8 cellular contexts compared by ENCODE assay signal in the genomic region with DNA sequence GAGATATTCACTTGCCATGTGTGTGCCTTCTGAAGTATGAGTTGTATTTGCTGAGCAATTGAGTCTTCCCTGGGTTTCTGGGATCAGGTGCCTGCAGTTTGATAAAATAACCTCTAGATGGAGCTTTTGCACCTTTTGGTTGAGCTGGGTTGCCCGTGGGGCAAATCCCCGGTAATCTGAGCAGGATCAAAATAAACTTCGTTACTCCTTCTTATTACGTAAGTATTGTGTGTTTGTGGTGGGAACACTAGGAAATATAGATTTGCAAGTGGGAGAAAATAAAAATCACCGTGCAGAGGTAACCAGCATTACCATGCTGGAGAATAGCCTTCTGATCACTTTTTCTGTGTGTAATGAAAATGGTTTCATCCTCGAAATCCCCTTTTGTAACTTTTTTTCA.
DNase-seq lines count a peak whose midpoint lies in the region; ATAC-seq, FAIRE-seq and TF ChIP-seq lines count a peak whose summit lies in the region.

No MANE protein-coding gene starts in this region.

- H3K79me2 ChIP-seq in OCI-LY7 (ENCODE audit: insufficient read depth, low read depth, low read length) = no peaks in the 10 kb centered on the region

- intact Hi-C loops in OCI-LY7 (cut with micrococcal nuclease; ENCODE audit: unreplicated experiment) = no loop called here

- no peaks in the 10 kb centered on the region for H4K20me1 ChIP-seq in OCI-LY7 (ENCODE audit: insufficient read depth, low read length)

- CTCF ChIA-PET in AG04450 (lab: Charles Lee) (interaction anchor here (0.6 to 0.8 kb wide), 2 partner anchors 198 to 558 kb away, joined by 3 read pairs; no protein-coding TSS in a partner anchor), OCI-LY7 (lab: Charles Lee; ENCODE audit: unreplicated experiment) (no interaction called here)

- no peaks in the 10 kb centered on the region for H3K36me3 ChIP-seq in OCI-LY7 (ENCODE audit: insufficient read depth, low read length)

- no peaks in the 10 kb centered on the region for H3K4me1 ChIP-seq in OCI-LY7 (ENCODE audit: insufficient read depth, low read length, poor library complexity, severe bottlenecking)

- H3K9me2 ChIP-seq in OCI-LY7 (ENCODE audit: insufficient read depth, low read length) = no peaks in the 10 kb centered on the region

- H3K27me3 ChIP-seq in AG04450 (ENCODE audit: control insufficient read depth, insufficient read depth, low read length) = no peaks in the 10 kb centered on the region

- no TSS peak for BruUV-seq in OCI-LY7 (replicated peaks; lab: Mats Ljungman, UMichigan)

- ATAC-seq in HG03565 (IDR thresholded peaks at IDR 0.05; ENCODE audit: unreplicated experiment) = no peak

- FAIRE-seq in GM19239 (lab: Jason Lieb, UNC) (no peak), urothelium cell line (lab: Jason Lieb, UNC) (no peak)

- H3K4me2 ChIP-seq in OCI-LY7 (ENCODE audit: low read length) = no peak overlapping the region

- H3K4me3 ChIP-seq in AG04450 (ENCODE audit: low read depth, low read length) (no peak overlapping the region), OCI-LY7 (ENCODE audit: low read depth, low read length, poor library complexity, severe bottlenecking) (no peak overlapping the region), fibroblast of mammary gland (ENCODE audit: control insufficient read depth, low read depth, low read length) (no peak overlapping the region)

- H3K9me3 ChIP-seq in AG04450 (ENCODE audit: control insufficient read depth, insufficient read depth, low read length) (no peaks in the 10 kb centered on the region), OCI-LY7 (ENCODE audit: low read length) (no peaks in the 10 kb centered on the region)

- peak; percentile 52 for TF ChIP-seq CTCF in AG04450 (IDR thresholded peaks at IDR 0.05; ENCODE audit: low read depth, low read length)
- peak; percentile 80 for TF ChIP-seq CTCF in OCI-LY7 (conservative IDR thresholded peaks at IDR 0.05; ENCODE audit: low read length)
- peak; percentile 79 for TF ChIP-seq CTCF in fibroblast of mammary gland (conservative IDR thresholded peaks at IDR 0.05; ENCODE audit: control insufficient read depth, insufficient read depth, low read depth, low read length)

- POLR2A ChIA-PET in AG04450 (lab: Yijun Ruan, JAX) (no interaction called here), OCI-LY7 (lab: Charles Lee) (no interaction called here)

- no peak for DNase-seq in AG04450 (ENCODE audit: low read depth, low spot score)
- peak; percentile 9 for DNase-seq in GM19239 (ENCODE audit: insufficient read length, low spot score)
- DNase-seq in OCI-LY7 (ENCODE audit: low spot score) = peak; percentile 27
- DNase-seq in fibroblast of mammary gland (ENCODE audit: low read depth) = peak; percentile 59
- peak; percentile 75 for DNase-seq in urothelium cell line (ENCODE audit: low spot score)
- DNase-seq in GM19238 (ENCODE audit: insufficient read length, low spot score) = no peak
- no peak for DNase-seq in stimulated activated CD4-positive, alpha-beta T cell treated with anti-CD3 and anti-CD28 coated beads, Interleukin-2, amount 100 ng/mL, for 24 hours

- no peak overlapping the region for H3K27ac ChIP-seq in AG04450 (ENCODE audit: low read depth, low read length)
- no peak overlapping the region for H3K27ac ChIP-seq in OCI-LY7 (ENCODE audit: low read depth, low read length, poor library complexity, severe bottlenecking)

- H2AFZ ChIP-seq in OCI-LY7 (ENCODE audit: low read length) = no peak overlapping the region

Comparison
In these comparisons a context has a peak if more than half of its experiments do, and no peak if none do; other contexts are left out.
1. DNase-seq: peak in GM19239 (single experiment), OCI-LY7 (single experiment), fibroblast of mammary gland (single experiment) and urothelium cell line (single experiment); none in AG04450 (single experiment), GM19238 (single experiment) and stimulated activated CD4-positive, alpha-beta T cell treated with anti-CD3 and anti-CD28 coated beads, Interleukin-2, amount 100 ng/mL, for 24 hours (0 of 2).
2. Peak in every context shown above with its lines, with median percentiles within 50 percentile points of each other: CTCF ChIP-seq.